ENCODE assay signal across 1 cellular context in the genomic region with DNA sequence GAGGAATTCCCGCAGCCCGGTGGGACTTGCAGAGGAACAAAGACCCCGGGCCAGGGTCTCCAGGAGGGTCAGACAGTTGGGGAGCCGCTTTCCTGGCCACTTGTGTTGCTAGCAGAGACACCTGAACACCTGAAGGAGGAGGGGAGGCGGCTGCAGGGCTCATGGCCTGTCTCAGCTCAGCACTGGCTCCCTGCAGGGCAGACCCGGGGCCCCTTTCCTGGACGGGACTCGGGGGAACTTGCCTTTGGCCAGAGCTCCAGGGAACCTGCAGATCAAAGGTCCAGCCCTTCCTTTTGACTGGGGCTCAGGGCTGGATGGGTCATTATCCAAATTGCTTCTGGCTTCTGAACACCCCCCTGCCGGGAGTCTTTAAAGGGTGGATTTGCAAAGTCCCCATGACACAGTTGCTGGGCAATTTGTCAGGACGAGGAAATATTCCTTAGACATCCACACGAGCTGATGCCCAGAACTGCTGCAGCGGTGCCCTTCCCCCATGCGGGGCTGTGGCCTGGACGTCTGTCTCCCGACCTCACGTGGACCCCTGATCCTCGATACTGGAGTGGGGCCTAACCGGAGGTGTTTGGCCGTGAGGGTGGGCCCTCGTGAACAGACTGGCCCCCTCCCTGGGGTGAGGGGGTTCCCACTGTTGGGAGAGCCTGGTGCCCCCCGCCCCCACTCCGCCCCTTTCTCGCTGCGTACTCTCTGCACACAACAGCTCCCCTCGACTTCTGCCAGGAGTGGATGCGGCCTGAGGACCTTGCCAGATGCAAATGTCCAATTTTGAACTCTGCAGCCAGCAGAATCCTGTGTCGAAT.
TF ChIP-seq lines count a peak whose summit lies in the region.

No MANE protein-coding gene starts in this region.

TF ChIP-seq in H1, 55 proteins besides CTCF, POLR2A, EP300 and RAD21:
- TF ChIP-seq, protein P1, sequence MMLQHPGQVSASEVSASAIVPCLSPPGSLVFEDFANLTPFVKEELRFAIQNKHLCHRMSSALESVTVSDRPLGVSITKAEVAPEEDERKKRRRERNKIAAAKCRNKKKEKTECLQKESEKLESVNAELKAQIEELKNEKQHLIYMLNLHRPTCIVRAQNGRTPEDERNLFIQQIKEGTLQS (IDR thresholded peaks at IDR 0.05; ENCODE audit: insufficient read depth, low read depth, low read length) = no peak
- TF ChIP-seq GABPA (IDR thresholded peaks at IDR 0.05; ENCODE audit: borderline replicate concordance, insufficient read depth, low read length) = peak; percentile 58; the same call in 1 of the 2 replicates
